ENCODE assay signal across 24 cellular contexts in genomic region chr1:202723708-202724107, GRCh38. TPM values are rescaled to one million over a fixed set of nuclear protein-coding genes. Genes with fewer than 3 reads are reported as not detected.
"Had no signal": no experiment of that assay in that cellular context is flagged by ENCODE, and none has a peak within 500 bp of the region (broad histone marks: within the 10 kb centered on the region; RNA-seq: fewer than 3 reads in every experiment).

No MANE protein-coding gene starts in this region.

- H3K27ac Mint-ChIP-seq: activated CD4-positive, alpha-beta memory T cell treated with anti-CD3 and anti-CD28 coated beads for 36 hours; activated CD4-positive, alpha-beta T cell treated with anti-CD3 and anti-CD28 coated beads, Interleukin-2, amount 10 ng/mL, durations not matched to agents 7 days and 5 days; activated naive CD8-positive, alpha-beta T cell treated with anti-CD3 and anti-CD28 coated beads, Interleukin-2, amount 50 U/mL, for 24 hours; T-helper 1 cell treated with Interleukin-12 subunit alpha and Interleukin-12 subunit beta and Interleukin-4 antibody, amounts not matched to agents 30 μg/mL and 1 μg/mL, for 36 hours had no signal

- H3K27me3 Mint-ChIP-seq: activated CD4-positive, alpha-beta memory T cell treated with anti-CD3 and anti-CD28 coated beads for 36 hours; brain; central memory CD8-positive, alpha-beta T cell had no signal

- DNase-seq: activated CD4-positive, alpha-beta memory T cell treated with anti-CD3 and anti-CD28 coated beads for 36 hours; activated CD4-positive, alpha-beta T cell treated with anti-CD3 and anti-CD28 coated beads, Interleukin-2, amount 10 ng/mL, durations not matched to agents 7 days and 5 days; activated CD4-positive, CD25-positive, alpha-beta regulatory T cell; activated naive CD4-positive, alpha-beta T cell treated with anti-CD3 and anti-CD28 coated beads, Interleukin-2, amount 50 U/mL, for 16 hours; activated naive CD8-positive, alpha-beta T cell treated with anti-CD3 and anti-CD28 coated beads, Interleukin-2, amount 50 U/mL, for 24 hours; amygdala; Karpas-422; MM.1S; NCI-H1105; NCI-H1436 treated with DMSO at 0.1 percent for 48 hours; NCI-H187; NCI-H2081 treated with DMSO at 0.1 percent for 48 hours; NCI-H446; NCI-H524; PC-3; SHP77 treated with DMSO at 0.1 percent for 48 hours; T-helper 9 cell had no signal

- H3K9me3 Mint-ChIP-seq: activated CD4-positive, alpha-beta memory T cell treated with anti-CD3 and anti-CD28 coated beads for 36 hours; activated CD4-positive, alpha-beta T cell treated with anti-CD3 and anti-CD28 coated beads, Interleukin-2, amount 10 ng/mL, durations not matched to agents 7 days and 5 days; activated naive CD8-positive, alpha-beta T cell treated with anti-CD3 and anti-CD28 coated beads, Interleukin-2, amount 50 U/mL, for 24 hours; brain; central memory CD8-positive, alpha-beta T cell; T-helper 1 cell treated with Interleukin-12 subunit alpha and Interleukin-12 subunit beta and Interleukin-4 antibody, amounts not matched to agents 30 μg/mL and 1 μg/mL, for 36 hours had no signal

- H3K4me3 Mint-ChIP-seq: activated CD4-positive, alpha-beta memory T cell treated with anti-CD3 and anti-CD28 coated beads for 36 hours; activated CD4-positive, alpha-beta T cell treated with anti-CD3 and anti-CD28 coated beads, Interleukin-2, amount 10 ng/mL, durations not matched to agents 7 days and 5 days; activated naive CD8-positive, alpha-beta T cell treated with anti-CD3 and anti-CD28 coated beads, Interleukin-2, amount 50 U/mL, for 24 hours; brain; central memory CD8-positive, alpha-beta T cell; T-helper 1 cell treated with Interleukin-12 subunit alpha and Interleukin-12 subunit beta and Interleukin-4 antibody, amounts not matched to agents 30 μg/mL and 1 μg/mL, for 36 hours had no signal

- FAIRE-seq: astrocyte, RCC 7860 had no signal

- ATAC-seq: activated naive CD8-positive, alpha-beta T cell treated with anti-CD3 and anti-CD28 coated beads, Interleukin-2, amount 50 U/mL, for 24 hours; PC-3 had no signal

RNA-seq across cellular contexts. Expression of gene SYT2, which starts 13.5 kb away (rescaled TPM):
- total RNA-seq: activated CD4-positive, alpha-beta memory T cell treated with anti-CD3 and anti-CD28 coated beads for 36 hours; activated CD4-positive, alpha-beta T cell treated with anti-CD3 and anti-CD28 coated beads, Interleukin-2, amount 10 ng/mL, durations not matched to agents 7 days and 5 days; activated CD8-positive, alpha-beta memory T cell treated with anti-CD3 and anti-CD28 coated beads for 36 hours; PC-3; SK-MEL-5 had no signal
